In the genomic region with DNA sequence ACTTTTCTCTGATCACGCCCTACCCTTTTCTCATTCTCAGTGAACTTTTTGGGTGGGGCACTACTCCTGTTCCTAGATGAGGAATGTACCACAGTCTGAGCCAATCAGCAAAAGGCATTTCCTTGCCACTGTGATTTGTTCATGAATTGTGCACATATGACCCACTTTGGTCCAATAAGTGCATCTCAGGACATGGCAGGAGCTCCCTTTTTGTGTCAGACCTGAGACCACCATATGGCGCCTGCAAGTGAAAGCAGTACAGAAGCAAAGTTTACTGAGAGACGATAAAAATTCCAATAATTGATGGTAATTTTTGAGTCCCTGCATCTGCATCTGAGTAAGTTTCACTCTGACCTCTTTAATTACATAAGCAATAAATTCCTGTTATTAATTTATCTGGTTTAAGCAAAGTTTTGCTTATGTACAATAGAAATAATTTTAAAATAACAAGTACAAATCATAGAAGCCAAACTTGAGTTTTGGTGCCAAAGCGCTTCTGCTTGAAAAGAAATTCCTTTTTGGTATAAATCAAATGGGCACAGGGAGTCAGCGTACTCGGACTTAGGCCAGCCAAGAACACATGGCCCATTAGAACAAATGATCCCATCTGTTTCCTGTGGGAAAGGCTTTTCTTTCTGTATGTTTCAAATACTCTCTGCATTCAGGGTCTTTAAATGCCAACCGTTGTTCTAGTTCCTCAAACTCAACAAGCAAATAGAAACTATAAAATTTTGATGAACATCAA, we compare ENCODE assay signal across 26 cellular contexts.
"Had no signal": no experiment of that assay in that cellular context is flagged by ENCODE, and none has a peak within 500 bp of the region (broad histone marks: within the 10 kb centered on the region; RNA-seq: fewer than 3 reads in every experiment).

No MANE protein-coding gene starts in this region.

- H3K27me3 Mint-ChIP-seq: activated B cell treated with CpG ODN at 0.5 μM for 24 hours; activated CD8-positive, alpha-beta T cell treated with anti-CD3 and anti-CD28 coated beads for 36 hours; activated naive CD4-positive, alpha-beta T cell treated with anti-CD3 and anti-CD28 coated beads, Interleukin-2, amount 50 U/mL, for 24 hours; activated naive CD8-positive, alpha-beta T cell treated with anti-CD3 and anti-CD28 coated beads for 36 hours; activated naive CD8-positive, alpha-beta T cell treated with anti-CD3 and anti-CD28 coated beads, Interleukin-2, amount 50 U/mL, for 24 hours; activated T-helper 17 cell treated with anti-CD3 and anti-CD28 coated beads, Interleukin-2, amount 50 U/mL, for 72 hours; dendritic cell treated with granulocyte-macrophage colony-stimulating factor and Interleukin-4, amounts not matched to agents 40 ng/mL and 50 ng/mL, for 4 days; T-helper 17 cell had no signal

- H3K4me1 Mint-ChIP-seq: activated B cell treated with CpG ODN at 0.5 μM for 24 hours; activated naive CD4-positive, alpha-beta T cell treated with anti-CD3 and anti-CD28 coated beads, Interleukin-2, amount 50 U/mL, for 24 hours; activated naive CD8-positive, alpha-beta T cell treated with anti-CD3 and anti-CD28 coated beads for 36 hours; activated naive CD8-positive, alpha-beta T cell treated with anti-CD3 and anti-CD28 coated beads, Interleukin-2, amount 50 U/mL, for 24 hours; activated T-helper 17 cell treated with anti-CD3 and anti-CD28 coated beads, Interleukin-2, amount 50 U/mL, for 72 hours; endodermal cell; T-helper 17 cell had no signal

- H3K4me3 Mint-ChIP-seq: activated B cell treated with CpG ODN at 0.5 μM for 24 hours; activated CD8-positive, alpha-beta T cell treated with anti-CD3 and anti-CD28 coated beads for 36 hours; activated naive CD4-positive, alpha-beta T cell treated with anti-CD3 and anti-CD28 coated beads for 36 hours; activated naive CD4-positive, alpha-beta T cell treated with anti-CD3 and anti-CD28 coated beads, Interleukin-2, amount 50 U/mL, for 24 hours; activated naive CD8-positive, alpha-beta T cell treated with anti-CD3 and anti-CD28 coated beads for 36 hours; activated naive CD8-positive, alpha-beta T cell treated with anti-CD3 and anti-CD28 coated beads, Interleukin-2, amount 50 U/mL, for 24 hours; activated T-cell treated with anti-CD3 and anti-CD28 coated beads, Interleukin-2, amount 50 U/mL, for 4 hours; activated T-helper 17 cell treated with anti-CD3 and anti-CD28 coated beads, Interleukin-2, amount 50 U/mL, for 72 hours; dendritic cell treated with granulocyte-macrophage colony-stimulating factor and Interleukin-4, amounts not matched to agents 40 ng/mL and 50 ng/mL, for 4 days; endodermal cell; T-helper 17 cell; T-helper 2 cell treated with Interferon-gamma antibody and Interleukin-4, amounts not matched to agents 5 μg/mL and 100 μg/mL, for 36 hours had no signal

- DNase-seq: activated B cell treated with CpG ODN at 0.5 μM for 24 hours; activated CD4-positive, alpha-beta T cell treated with anti-CD3 and anti-CD28 coated beads for 48 hours; activated CD4-positive, alpha-beta T cell treated with anti-CD3 and anti-CD28 coated beads, Interleukin-2, amount 50 U/mL, for 1 hour; activated CD4-positive, alpha-beta T cell treated with anti-CD3 and anti-CD28 coated beads, Interleukin-2, amount 50 U/mL, for 48 hours; activated CD8-positive, alpha-beta memory T cell treated with anti-CD3 and anti-CD28 coated beads for 24 hours; activated CD8-positive, alpha-beta T cell treated with anti-CD3 and anti-CD28 coated beads for 36 hours; activated effector memory CD4-positive, alpha-beta T cell treated with anti-CD3 and anti-CD28 coated beads, Interleukin-2, amount 50 U/mL, for 16 hours; activated naive CD4-positive, alpha-beta T cell treated with anti-CD3 and anti-CD28 coated beads for 36 hours; activated naive CD8-positive, alpha-beta T cell treated with anti-CD3 and anti-CD28 coated beads for 36 hours; activated naive CD8-positive, alpha-beta T cell treated with anti-CD3 and anti-CD28 coated beads, Interleukin-2, amount 50 U/mL, for 24 hours; activated T-cell treated with anti-CD3 and anti-CD28 coated beads, Interleukin-2, amount 50 U/mL, for 4 hours; adrenal gland; amygdala; aorta; body of pancreas; effector memory CD4-positive, alpha-beta T cell; endodermal cell; foreskin fibroblast; heart left ventricle; T-helper 17 cell; T1000; WERI-Rb-1 had no signal

- H3K27ac Mint-ChIP-seq: activated B cell treated with CpG ODN at 0.5 μM for 24 hours; activated CD8-positive, alpha-beta T cell treated with anti-CD3 and anti-CD28 coated beads for 36 hours; activated naive CD4-positive, alpha-beta T cell treated with anti-CD3 and anti-CD28 coated beads for 36 hours; activated naive CD4-positive, alpha-beta T cell treated with anti-CD3 and anti-CD28 coated beads, Interleukin-2, amount 50 U/mL, for 24 hours; activated naive CD8-positive, alpha-beta T cell treated with anti-CD3 and anti-CD28 coated beads for 36 hours; activated naive CD8-positive, alpha-beta T cell treated with anti-CD3 and anti-CD28 coated beads, Interleukin-2, amount 50 U/mL, for 24 hours; activated T-helper 17 cell treated with anti-CD3 and anti-CD28 coated beads, Interleukin-2, amount 50 U/mL, for 72 hours; dendritic cell treated with granulocyte-macrophage colony-stimulating factor and Interleukin-4, amounts not matched to agents 40 ng/mL and 50 ng/mL, for 4 days; endodermal cell; T-helper 17 cell; T-helper 2 cell treated with Interferon-gamma antibody and Interleukin-4, amounts not matched to agents 5 μg/mL and 100 μg/mL, for 36 hours had no signal

- H3K36me3 Mint-ChIP-seq: activated naive CD4-positive, alpha-beta T cell treated with anti-CD3 and anti-CD28 coated beads, Interleukin-2, amount 50 U/mL, for 24 hours; activated naive CD8-positive, alpha-beta T cell treated with anti-CD3 and anti-CD28 coated beads for 36 hours had no signal
